8 cellular contexts compared by ENCODE assay signal in the genomic region with DNA sequence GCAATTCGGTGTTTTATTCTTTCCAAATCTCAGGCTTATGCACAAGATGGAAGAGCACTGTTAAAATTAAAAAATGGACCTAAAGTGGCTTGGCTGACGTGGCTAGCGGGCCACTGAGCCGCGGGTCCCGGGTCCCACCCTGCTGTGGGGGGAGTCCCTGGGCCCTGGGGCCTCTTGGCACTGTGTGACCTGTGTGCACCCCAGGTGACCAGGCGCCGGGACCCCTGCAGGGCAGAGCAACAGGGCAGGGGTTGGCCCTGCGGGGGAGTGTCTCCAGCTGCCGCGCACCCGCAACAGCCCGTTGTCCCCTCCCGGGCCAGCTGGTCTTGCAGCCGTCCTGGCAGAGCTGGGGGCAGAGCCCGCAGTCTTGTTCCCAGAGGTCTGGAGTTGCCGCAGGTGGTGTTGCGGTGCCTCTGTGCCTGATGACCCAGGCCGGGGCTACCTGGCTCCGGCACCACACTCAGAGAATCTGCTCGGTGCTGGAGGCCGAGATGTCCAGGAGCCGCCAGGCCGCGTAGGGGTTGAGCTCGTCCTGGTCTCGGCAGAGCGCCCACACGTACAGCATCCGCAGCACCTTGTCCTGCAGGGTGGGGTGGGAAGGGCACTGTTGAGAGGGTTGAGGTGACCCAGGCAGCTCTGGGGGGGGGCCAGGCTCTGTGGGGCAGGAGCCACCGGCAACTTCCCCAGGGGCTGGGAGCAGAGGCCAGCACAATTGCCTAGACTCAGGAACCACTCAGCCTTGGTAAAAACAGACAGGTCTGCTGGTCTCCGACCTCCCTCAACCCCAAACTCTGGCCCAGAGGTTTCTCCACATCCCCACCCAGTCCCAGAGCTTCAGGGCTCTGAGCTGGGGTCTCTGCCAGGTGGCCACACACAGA. TPM values are rescaled to one million over a fixed set of nuclear protein-coding genes. Genes with fewer than 3 reads are reported as not detected.
DNase-seq lines count a peak whose midpoint lies in the region; TF ChIP-seq lines count a peak whose summit lies in the region.

No MANE protein-coding gene starts in this region.

- H3K27ac ChIP-seq in layer of hippocampus (ENCODE audit: low read depth, low read length) (peak overlapping the region; percentile 30), suprapubic skin (no peak overlapping the region)

- H3K27ac Mint-ChIP-seq in activated T-cell treated with anti-CD3 and anti-CD28 coated beads, Interleukin-2, amount 50 U/mL, for 24 hours: peak overlapping the region; percentile 55
- peak overlapping the region; percentile 40 for H3K27ac Mint-ChIP-seq in activated T-helper 1 cell treated with anti-CD3 and anti-CD28 coated beads, Interleukin-12 subunit alpha, Interleukin-12 subunit beta, Interleukin-2, Interleukin-4 antibody, amounts not matched to agents 30 ng/mL and 10 ng/mL and 1 ng/mL, durations not matched to agents 14 hours and 24 hours and 36 hours

- intact Hi-C loops in activated T-helper 1 cell treated with anti-CD3 and anti-CD28 coated beads, Interleukin-12 subunit alpha, Interleukin-12 subunit beta, Interleukin-2, Interleukin-4 antibody, amounts not matched to agents 30 ng/mL and 10 ng/mL and 1 ng/mL, durations not matched to agents 14 hours and 24 hours and 36 hours (cut with micrococcal nuclease): no loop called here

- no peak for DNase-seq in activated T-cell treated with anti-CD3 and anti-CD28 coated beads, Interleukin-2, amount 50 U/mL, for 24 hours
- DNase-seq in activated T-cell treated with anti-CD3 and anti-CD28 coated beads, Interleukin-2, amount 50 U/mL, for 1 hour: no peak
- no peak for DNase-seq in activated T-helper 1 cell treated with anti-CD3 and anti-CD28 coated beads, Interleukin-12 subunit alpha, Interleukin-12 subunit beta, Interleukin-2, Interleukin-4 antibody, amounts not matched to agents 30 ng/mL and 10 ng/mL and 1 ng/mL, durations not matched to agents 14 hours and 24 hours and 36 hours (ENCODE audit: low spot score)
- peak in 1 of 2 donors; percentile 70 for DNase-seq in suprapubic skin (ENCODE audit: low spot score in 2 of 2)
- no peak for DNase-seq in Ammon's horn (ENCODE audit: low spot score)
- no peak for DNase-seq in stimulated activated CD4-positive, alpha-beta T cell treated with anti-CD3 and anti-CD28 coated beads, Interleukin-15, amount 100 ng/mL, for 24 hours
- DNase-seq in DMS79 (lab: John Stamatoyannopoulos, UW): no peak

- H3K4me3 Mint-ChIP-seq in activated T-cell treated with anti-CD3 and anti-CD28 coated beads, Interleukin-2, amount 50 U/mL, for 24 hours: peak overlapping the region; percentile 62
- H3K4me3 Mint-ChIP-seq in activated T-helper 1 cell treated with anti-CD3 and anti-CD28 coated beads, Interleukin-12 subunit alpha, Interleukin-12 subunit beta, Interleukin-2, Interleukin-4 antibody, amounts not matched to agents 30 ng/mL and 10 ng/mL and 1 ng/mL, durations not matched to agents 14 hours and 24 hours and 36 hours: peak overlapping the region; percentile 57

- WGBS in suprapubic skin: 71% methylated on average over 7 of the region's 32 CpGs

- H3K27me3 ChIP-seq in layer of hippocampus (ENCODE audit: control insufficient read depth, insufficient read depth, low read length) (no peaks in the 10 kb centered on the region), suprapubic skin (no peaks in the 10 kb centered on the region)

- no peak for TF ChIP-seq EP300 in suprapubic skin (IDR thresholded peaks at IDR 0.05)

- peak overlapping the region; percentile 66 for H3K4me3 ChIP-seq in suprapubic skin

- H3K27me3 Mint-ChIP-seq in activated T-cell treated with anti-CD3 and anti-CD28 coated beads, Interleukin-2, amount 50 U/mL, for 24 hours: no peaks in the 10 kb centered on the region
- peaks cover 4% of the 10 kb centered on the region for H3K27me3 Mint-ChIP-seq in activated T-helper 1 cell treated with anti-CD3 and anti-CD28 coated beads, Interleukin-12 subunit alpha, Interleukin-12 subunit beta, Interleukin-2, Interleukin-4 antibody, amounts not matched to agents 30 ng/mL and 10 ng/mL and 1 ng/mL, durations not matched to agents 14 hours and 24 hours and 36 hours (ENCODE audit: insufficient read depth)

- TF ChIP-seq POLR2A in suprapubic skin (IDR thresholded peaks at IDR 0.05): no peak

- no peak for TF ChIP-seq CTCF in suprapubic skin (IDR thresholded peaks at IDR 0.05)

- H3K36me3 ChIP-seq in suprapubic skin: peaks cover 32% of the 10 kb centered on the region

- peaks cover 56% of the 10 kb centered on the region for H3K36me3 Mint-ChIP-seq in activated T-cell treated with anti-CD3 and anti-CD28 coated beads, Interleukin-2, amount 50 U/mL, for 24 hours (ENCODE audit: low read depth)
- peaks cover 5% of the 10 kb centered on the region for H3K36me3 Mint-ChIP-seq in activated T-helper 1 cell treated with anti-CD3 and anti-CD28 coated beads, Interleukin-12 subunit alpha, Interleukin-12 subunit beta, Interleukin-2, Interleukin-4 antibody, amounts not matched to agents 30 ng/mL and 10 ng/mL and 1 ng/mL, durations not matched to agents 14 hours and 24 hours and 36 hours (ENCODE audit: low read depth)

- H3K4me1 ChIP-seq in suprapubic skin: peaks cover 73% of the 10 kb centered on the region

- peaks cover 33% of the 10 kb centered on the region for H3K4me1 Mint-ChIP-seq in activated T-cell treated with anti-CD3 and anti-CD28 coated beads, Interleukin-2, amount 50 U/mL, for 24 hours (ENCODE audit: low read depth)
- H3K4me1 Mint-ChIP-seq in activated T-helper 1 cell treated with anti-CD3 and anti-CD28 coated beads, Interleukin-12 subunit alpha, Interleukin-12 subunit beta, Interleukin-2, Interleukin-4 antibody, amounts not matched to agents 30 ng/mL and 10 ng/mL and 1 ng/mL, durations not matched to agents 14 hours and 24 hours and 36 hours (ENCODE audit: low read depth): peaks cover 17% of the 10 kb centered on the region

- H3K9me3 Mint-ChIP-seq in activated T-cell treated with anti-CD3 and anti-CD28 coated beads, Interleukin-2, amount 50 U/mL, for 24 hours: no peaks in the 10 kb centered on the region
- H3K9me3 Mint-ChIP-seq in activated T-helper 1 cell treated with anti-CD3 and anti-CD28 coated beads, Interleukin-12 subunit alpha, Interleukin-12 subunit beta, Interleukin-2, Interleukin-4 antibody, amounts not matched to agents 30 ng/mL and 10 ng/mL and 1 ng/mL, durations not matched to agents 14 hours and 24 hours and 36 hours: no peaks in the 10 kb centered on the region

- H3K9me3 ChIP-seq in suprapubic skin: no peaks in the 10 kb centered on the region

RNA-seq across cellular contexts. Expression of gene CTXN1, which starts 1.0 kb away (rescaled TPM):
- 1.9 and 2.6 TPM in 2 replicates for total RNA-seq in activated T-helper 1 cell treated with anti-CD3 and anti-CD28 coated beads, Interleukin-12 subunit alpha, Interleukin-12 subunit beta, Interleukin-2, Interleukin-4 antibody, amounts not matched to agents 30 ng/mL and 10 ng/mL and 1 ng/mL, durations not matched to agents 14 hours and 24 hours and 36 hours
- total RNA-seq in suprapubic skin: 1 to 10 TPM; 1.2 to 3.6 (median 2.6) TPM

RNA-seq across cellular contexts. Expression of gene SNAPC2, which starts 6.8 kb away (rescaled TPM):
- 21.3 and 22.4 TPM in 2 replicates for total RNA-seq in activated T-helper 1 cell treated with anti-CD3 and anti-CD28 coated beads, Interleukin-12 subunit alpha, Interleukin-12 subunit beta, Interleukin-2, Interleukin-4 antibody, amounts not matched to agents 30 ng/mL and 10 ng/mL and 1 ng/mL, durations not matched to agents 14 hours and 24 hours and 36 hours
- total RNA-seq in suprapubic skin: 10 to 100 TPM; 11.1 to 22.3 (median 19.6) TPM

RNA-seq across cellular contexts. Expression of gene TGFBR3L, which starts 12.3 kb away (rescaled TPM):
- 6.9 and 7.5 TPM in 2 replicates for total RNA-seq in activated T-helper 1 cell treated with anti-CD3 and anti-CD28 coated beads, Interleukin-12 subunit alpha, Interleukin-12 subunit beta, Interleukin-2, Interleukin-4 antibody, amounts not matched to agents 30 ng/mL and 10 ng/mL and 1 ng/mL, durations not matched to agents 14 hours and 24 hours and 36 hours
- total RNA-seq in suprapubic skin: not detected

RNA-seq across cellular contexts. Expression of gene TIMM44, which starts 16.5 kb away (rescaled TPM):
- total RNA-seq in activated T-helper 1 cell treated with anti-CD3 and anti-CD28 coated beads, Interleukin-12 subunit alpha, Interleukin-12 subunit beta, Interleukin-2, Interleukin-4 antibody, amounts not matched to agents 30 ng/mL and 10 ng/mL and 1 ng/mL, durations not matched to agents 14 hours and 24 hours and 36 hours: 114 and 120 TPM in 2 replicates
- 10 to 100 TPM; 34.6 to 85.1 (median 54.5) TPM for total RNA-seq in suprapubic skin

RNA-seq across cellular contexts. Expression of gene MAP2K7, which starts 23.3 kb away (rescaled TPM):
- 47.6 and 51.9 TPM in 2 replicates for total RNA-seq in activated T-helper 1 cell treated with anti-CD3 and anti-CD28 coated beads, Interleukin-12 subunit alpha, Interleukin-12 subunit beta, Interleukin-2, Interleukin-4 antibody, amounts not matched to agents 30 ng/mL and 10 ng/mL and 1 ng/mL, durations not matched to agents 14 hours and 24 hours and 36 hours
- total RNA-seq in suprapubic skin: 10 to 100 TPM; 25.1 to 52.4 (median 29.3) TPM
